Comparison of ENCODE assay signal across 1 cellular context in genomic region chr13:100694722-100695644, GRCh38.
A peak's percentile ranks its signal among the peaks of the same experiment; 100 is the strongest.
TF ChIP-seq lines count a peak whose summit lies in the region.

No MANE protein-coding gene starts in this region.

TF ChIP-seq in K562, 482 proteins besides CTCF, POLR2A, EP300 and RAD21 (continued from another document):
- no peak for TF ChIP-seq ZNF24 (IDR thresholded peaks at IDR 0.05)
- peak; percentile 60 for TF ChIP-seq ESRRA (IDR thresholded peaks at IDR 0.05; ENCODE audit: borderline replicate concordance, low read depth)
- 0 out of 2 replicates have a peak, but pooled peaks have one; percentile 20 for TF ChIP-seq JUND (IDR thresholded peaks at IDR 0.05; ENCODE audit: borderline replicate concordance, low read depth, low read length)
- no peak for TF ChIP-seq JUND (tag; IDR thresholded peaks at IDR 0.05; ENCODE audit: borderline replicate concordance, low read depth, low read length)
- 0 out of 2 replicates have a peak, but pooled peaks have one; percentile 17 for TF ChIP-seq MYC (IDR thresholded peaks at IDR 0.05; ENCODE audit: low read depth, low read length)
- TF ChIP-seq MYC (CRISPR knock-in tag; IDR thresholded peaks at IDR 0.05; ENCODE audit: borderline replicate concordance, low read depth), result no peak
- TF ChIP-seq TARDBP (IDR thresholded peaks at IDR 0.05), result no peak
- TF ChIP-seq CTCFL (IDR thresholded peaks at IDR 0.05; ENCODE audit: borderline replicate concordance, insufficient read depth, low read depth, low read length, poor library complexity, severe bottlenecking), result peak; percentile 70
